Comparison of ENCODE assay signal across 11 cellular contexts in the genomic region with DNA sequence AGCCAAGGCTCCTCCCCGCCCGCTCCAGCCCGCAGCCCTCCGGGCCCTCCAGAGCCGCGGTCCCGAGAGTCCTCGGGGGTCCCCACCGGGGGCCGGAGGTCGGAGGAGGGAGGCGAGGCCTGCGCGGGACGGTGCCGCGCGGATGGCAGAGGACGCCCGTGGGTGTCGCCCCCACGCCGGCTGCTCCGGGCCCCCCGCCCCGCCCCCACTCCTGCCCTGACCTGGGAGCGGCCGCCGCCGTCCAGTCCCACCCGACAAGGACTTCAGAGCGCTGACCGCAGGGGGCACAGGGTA. TPM values are rescaled to one million over a fixed set of nuclear protein-coding genes. Genes with fewer than 3 reads are reported as not detected.
A peak's percentile ranks its signal among the peaks of the same experiment; 100 is the strongest.
DNase-seq lines count a peak whose midpoint lies in the region; ATAC-seq, FAIRE-seq and TF ChIP-seq lines count a peak whose summit lies in the region.
"Had no signal": no experiment of that assay in that cellular context is flagged by ENCODE, and none has a peak within 500 bp of the region (broad histone marks: within the 10 kb centered on the region; RNA-seq: fewer than 3 reads in every experiment).

No MANE protein-coding gene starts in this region.

- H4K8ac ChIP-seq in H1 (ENCODE audit: extremely low read depth, insufficient read depth, low read length) = peak overlapping the region; percentile 83; the same call in 1 of the 2 replicates

- peak overlapping the region in 1 of 2 experiments; percentile 30; a peak in 2 of 4 replicates for H3K4me2 ChIP-seq in H1 (ENCODE audit: insufficient read depth in 1 of 2, low read depth in 2 of 2, low read length in 2 of 2)

- no peak for TF ChIP-seq POLR2A in H1 (IDR thresholded peaks at IDR 0.05; ENCODE audit: control extremely low read depth in 1 of 2, low read depth in 2 of 2, low read length in 2 of 2)

- H3K9me3 ChIP-seq in H1 (ENCODE audit: insufficient read depth in 2 of 2, low read depth in 1 of 2, low read length in 1 of 2) (peaks cover 7 to 8% of the 10 kb centered on the region in 2 experiments), mucosa of descending colon (no peaks in the 10 kb centered on the region)

- no peak overlapping the region for H3K27ac ChIP-seq in H1 (ENCODE audit: low read depth, low read length)
- H3K27ac ChIP-seq in urinary bladder (ENCODE audit: low read depth) = no peak overlapping the region
- H3K27ac ChIP-seq: 22Rv1 had no signal

- no peaks in the 10 kb centered on the region for H3K79me1 ChIP-seq in H1 (ENCODE audit: low read depth, low read length)

- H2AFZ ChIP-seq in H1 (ENCODE audit: low read length) = no peak overlapping the region

- 0 out of 2 replicates have a peak overlapping the region, but pooled peaks have one; percentile 75 for H2AK5ac ChIP-seq in H1 (ENCODE audit: low read depth, low read length)

- H3K4me3 Mint-ChIP-seq in activated T-cell treated with anti-CD3 and anti-CD28 coated beads, Interleukin-2, amount 50 U/mL, for 4 hours = no peak overlapping the region

- TF ChIP-seq CTCF in H1 (IDR thresholded peaks at IDR 0.05; ENCODE audit: control extremely low read depth in 1 of 3, insufficient read depth in 1 of 3, low read depth in 1 of 3, low read length in 3 of 3) = no peak
- no peak for TF ChIP-seq CTCF in mucosa of descending colon (IDR thresholded peaks at IDR 0.05)

- TF ChIP-seq EP300 in H1 (IDR thresholded peaks at IDR 0.05; ENCODE audit: borderline replicate concordance in 1 of 2, low read depth in 2 of 2, low read length in 2 of 2) = no peak

- H3K9ac ChIP-seq in H1 (replicated peaks in 1 of 4; ENCODE audit: extremely low read depth in 1 of 4, low read depth in 3 of 4, low read length in 3 of 4) = no peak overlapping the region

- CTCF ChIA-PET in H1 (lab: Charles Lee; ENCODE audit: partially characterized antibody) = interaction anchor here (0.8 to 1.3 kb wide), 5 partner anchors 50 to 1869 kb away, joined by 3 to 5 read pairs (median 3); no protein-coding TSS in a partner anchor

- no peak overlapping the region for H2BK12ac ChIP-seq in H1 (ENCODE audit: low read depth, low read length)

- no peak overlapping the region for H4K5ac ChIP-seq in H1 (ENCODE audit: insufficient read length, low read depth, low read length)

- H3K4me1 ChIP-seq in H1 (replicated peaks in 1 of 4; ENCODE audit: control insufficient read depth in 3 of 4, insufficient read depth in 4 of 4, low read length in 3 of 4) (peaks cover 0 to 9% (median 3%) of the 10 kb centered on the region in 4 experiments; a peak in 4 of 7 replicates), mucosa of descending colon (ENCODE audit: low read depth) (peaks cover 20% of the 10 kb centered on the region), urinary bladder (ENCODE audit: insufficient read depth) (no peaks in the 10 kb centered on the region)

- H2BK15ac ChIP-seq in H1 (ENCODE audit: low read length) = peak overlapping the region; percentile 61; the same call in 1 of the 2 replicates

- no peak overlapping the region for H3K18ac ChIP-seq in H1 (ENCODE audit: extremely low read depth, low read length)

- H2BK5ac ChIP-seq in H1 (ENCODE audit: low read depth, low read length) = no peak overlapping the region

- H2BK20ac ChIP-seq in H1 (ENCODE audit: low read length) = no peak overlapping the region

- H4K91ac ChIP-seq in H1 (replicated peaks; ENCODE audit: insufficient read length, low read length) = no peak overlapping the region

- intact Hi-C loops in mucosa of descending colon (cut with DNase I, micrococcal nuclease) = loop anchor here in 1 of 2 donors (10.0 kb wide), 1 partner anchor 325 kb away; no protein-coding TSS in a partner anchor

- H3K36me3 ChIP-seq in H1 (ENCODE audit: control insufficient read depth in 2 of 4, insufficient read depth in 4 of 4, low read length in 3 of 4) = no peaks in the 10 kb centered on the region
- H3K36me3 ChIP-seq in mucosa of descending colon (ENCODE audit: low read depth) = no peaks in the 10 kb centered on the region
- no peaks in the 10 kb centered on the region for H3K36me3 ChIP-seq in urinary bladder (ENCODE audit: insufficient read depth)

- no peak overlapping the region for H3K56ac ChIP-seq in H1 (replicated peaks; ENCODE audit: insufficient read length, low read depth, low read length)

- no peak for DNase-seq in activated T-cell treated with anti-CD3 and anti-CD28 coated beads, Interleukin-2, amount 50 U/mL, for 4 hours
- no peak for DNase-seq in activated T-cell treated with anti-CD3 and anti-CD28 coated beads for 4 hours
- DNase-seq in H1 (ENCODE audit: low read depth in 1 of 2, low spot score in 2 of 2) = no peak
- no peak for DNase-seq in mucosa of descending colon
- DNase-seq in mesenteric fat pad (ENCODE audit: low spot score) = no peak
- DNase-seq in KG1 (lab: John Stamatoyannopoulos, UW) = no peak
- DNase-seq: NCI-H2171 had no signal

- no peaks in the 10 kb centered on the region for H4K20me1 ChIP-seq in H1 (replicated peaks in 1 of 2; ENCODE audit: control insufficient read depth in 1 of 2, insufficient read depth in 2 of 2, low read length in 2 of 2)

- FAIRE-seq in H1 (lab: Jason Lieb, UNC) = no peak
- FAIRE-seq: endometrium had no signal

- no CpG with 5 or more reads among the region's 33 CpGs for WGBS in H1 (ENCODE audit: extremely low coverage in 1 of 2, insufficient coverage in 1 of 2, insufficient read length in 1 of 2, insufficient replicate concordance in 2 of 2, low coverage in 1 of 2, low lambda C conversion rate in 2 of 2, missing lambda C conversion rate in 1 of 2), 2 experiments
- 3% methylated on average over 33 of the region's 33 CpGs for WGBS in urinary bladder

- TF ChIP-seq RAD21 in H1 (IDR thresholded peaks at IDR 0.05 in 1 of 2, conservative IDR thresholded peaks at IDR 0.05 in 1 of 2; ENCODE audit: low read depth in 2 of 2, low read length in 2 of 2) = no peak

- no peak overlapping the region for H3K4ac ChIP-seq in H1 (replicated peaks; ENCODE audit: insufficient read length, low read depth, low read length)

- H3K4me3 ChIP-seq in H1 (ENCODE audit: extremely low read depth in 1 of 4, insufficient read depth in 2 of 4, low read depth in 3 of 4, low read length in 4 of 4) = peak overlapping the region in 1 of 4 experiments; percentile 16; a peak in 2 of 8 replicates
- H3K4me3 ChIP-seq in mucosa of descending colon = peak overlapping the region; percentile 24
- peak overlapping the region; percentile 59 for H3K4me3 ChIP-seq in urinary bladder (ENCODE audit: low read depth, low read length)

- H3K27me3 Mint-ChIP-seq in activated T-cell treated with anti-CD3 and anti-CD28 coated beads, Interleukin-2, amount 50 U/mL, for 4 hours (ENCODE audit: low read depth) = peaks cover 22% of the 10 kb centered on the region

- POLR2A ChIA-PET in H1 (lab: Charles Lee; ENCODE audit: partially characterized antibody) = interaction anchor here (0.6 to 1.3 kb wide), 3 partner anchors 20 to 327 kb away, joined by 3 to 4 read pairs (median 3); no protein-coding TSS in a partner anchor

- peak; percentile 3 to 30 for ATAC-seq in activated T-cell treated with anti-CD3 and anti-CD28 coated beads, Interleukin-2, amount 50 U/mL, for 4 hours
- peak; percentile 2 for ATAC-seq in mucosa of descending colon
- no peak for ATAC-seq in GM21526 (IDR thresholded peaks at IDR 0.05; ENCODE audit: low FRiP score, unreplicated experiment)

- peaks cover 1% of the 10 kb centered on the region for H3K36me3 Mint-ChIP-seq in activated T-cell treated with anti-CD3 and anti-CD28 coated beads, Interleukin-2, amount 50 U/mL, for 4 hours (ENCODE audit: insufficient read depth)

- no peaks in the 10 kb centered on the region for H3K23me2 ChIP-seq in H1 (ENCODE audit: low read depth, low read length)

- H3K9me3 Mint-ChIP-seq in activated T-cell treated with anti-CD3 and anti-CD28 coated beads, Interleukin-2, amount 50 U/mL, for 4 hours = no peaks in the 10 kb centered on the region

- no peaks in the 10 kb centered on the region for H3K27me3 ChIP-seq in H1 (replicated peaks in 1 of 4; ENCODE audit: control insufficient read depth in 3 of 4, extremely low read depth in 1 of 4, insufficient read depth in 3 of 4, low read length in 3 of 4)

- H3K23ac ChIP-seq in H1 (ENCODE audit: insufficient read length) = no peak overlapping the region

- no peak overlapping the region for H3K14ac ChIP-seq in H1 (ENCODE audit: insufficient read length)

- H3K4me1 Mint-ChIP-seq in activated T-cell treated with anti-CD3 and anti-CD28 coated beads, Interleukin-2, amount 50 U/mL, for 4 hours (ENCODE audit: low read depth) = peaks cover 13% of the 10 kb centered on the region

- H3K79me2 ChIP-seq in H1 (ENCODE audit: control insufficient read depth in 1 of 2, insufficient read depth in 2 of 2, low read length in 2 of 2) = no peaks in the 10 kb centered on the region

- H2BK120ac ChIP-seq in H1 (replicated peaks; ENCODE audit: low read depth, low read length) = no peak overlapping the region

TF ChIP-seq in H1, 55 proteins besides CTCF, POLR2A, EP300 and RAD21 (continues in another document):
- TF ChIP-seq, protein P1, sequence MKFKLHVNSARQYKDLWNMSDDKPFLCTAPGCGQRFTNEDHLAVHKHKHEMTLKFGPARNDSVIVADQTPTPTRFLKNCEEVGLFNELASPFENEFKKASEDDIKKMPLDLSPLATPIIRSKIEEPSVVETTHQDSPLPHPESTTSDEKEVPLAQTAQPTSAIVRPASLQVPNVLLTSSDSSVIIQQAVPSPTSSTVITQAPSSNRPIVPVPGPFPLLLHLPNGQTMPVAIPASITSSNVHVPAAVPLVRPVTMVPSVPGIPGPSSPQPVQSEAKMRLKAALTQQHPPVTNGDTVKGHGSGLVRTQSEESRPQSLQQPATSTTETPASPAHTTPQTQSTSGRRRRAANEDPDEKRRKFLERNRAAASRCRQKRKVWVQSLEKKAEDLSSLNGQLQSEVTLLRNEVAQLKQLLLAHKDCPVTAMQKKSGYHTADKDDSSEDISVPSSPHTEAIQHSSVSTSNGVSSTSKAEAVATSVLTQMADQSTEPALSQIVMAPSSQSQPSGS (IDR thresholded peaks at IDR 0.05; ENCODE audit: low read length) = no peak
- TF ChIP-seq TAF1 (IDR thresholded peaks at IDR 0.05; ENCODE audit: low read depth, low read length) (no peak), KDM5A (IDR thresholded peaks at IDR 0.05; ENCODE audit: low read length) (no peak), JUN (IDR thresholded peaks at IDR 0.05; ENCODE audit: low read depth, low read length) (no peak)

RNA-seq across cellular contexts. Expression of a gene that starts 57.2 kb away (rescaled TPM):
- 100 to 1,000 TPM; 107 to 129 (median 117) TPM for total RNA-seq in activated T-cell treated with anti-CD3 and anti-CD28 coated beads, Interleukin-2, amount 50 U/mL, for 4 hours
- 270 and 295 TPM in 2 replicates for total RNA-seq in H1 (2021; fragmentation: NEBNext Ultra II Directional; extraction: Animal tissue kit (Norgen Biotek cat#: 25700))
- polyA plus RNA-seq in H1 (2011; rRNA removed) (117 and 166 TPM in 2 replicates), urinary bladder (137 TPM)
- 170 TPM for polyA plus RNA-seq in H1 (2011; cell fraction: cytosol; rRNA removed)
- 108 TPM for polyA plus RNA-seq in H1 (2011; cell fraction: nucleus; rRNA removed)
- polyA plus RNA-seq in H1 (2012, experiment 1 of 2) = 237 to 389 TPM (median 263 TPM) in 4 replicates
- 129 TPM for polyA plus RNA-seq in H1 (2012, experiment 2 of 2)
- 323 TPM for polyA plus RNA-seq in H1 (2013, experiment 1 of 2)
- polyA plus RNA-seq in H1 (2013, experiment 2 of 2) = 304 TPM
- 66.6 and 92.4 TPM in 2 replicates for polyA minus RNA-seq in H1 (2011; rRNA and poly(A)+ RNA removed)
- 170 TPM for polyA minus RNA-seq in H1 (2011; cell fraction: cytosol; rRNA and poly(A)+ RNA removed)
- 112 TPM for polyA minus RNA-seq in H1 (2011; cell fraction: nucleus; rRNA and poly(A)+ RNA removed)
- total RNA-seq in mucosa of descending colon (100 to 1,000 TPM in 1 of 3 donors, 10 to 100 TPM in 2; 71.2 to 165 (median 75.0) TPM), urinary bladder (90.4 TPM), mesenteric fat pad (110 TPM)
